In the genomic region with DNA sequence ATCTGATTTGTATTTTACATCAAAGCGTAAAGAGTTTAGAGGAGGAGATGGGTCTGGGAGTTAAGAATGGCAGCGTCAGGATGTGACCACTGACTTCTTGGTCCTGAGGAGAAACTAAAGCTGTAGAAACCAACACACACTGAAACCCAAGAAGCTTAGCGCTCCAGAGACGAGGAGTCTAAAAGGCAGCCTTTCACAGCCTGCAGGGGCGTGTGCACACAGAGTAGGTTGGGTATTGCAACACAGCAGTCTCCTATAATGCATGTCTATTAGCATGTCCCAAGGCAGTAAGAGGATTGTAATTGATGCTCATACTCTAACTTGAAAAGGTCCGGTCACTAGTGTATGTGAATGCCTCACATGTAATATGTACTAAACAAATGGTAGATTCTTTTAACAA, we compare ENCODE assay signal across 19 cellular contexts. TPM values are rescaled to one million over a fixed set of nuclear protein-coding genes. Genes with fewer than 3 reads are reported as not detected.
"Had no signal": no experiment of that assay in that cellular context is flagged by ENCODE, and none has a peak within 500 bp of the region (broad histone marks: within the 10 kb centered on the region; RNA-seq: fewer than 3 reads in every experiment).

No MANE protein-coding gene starts in this region.

- ATAC-seq: gastrocnemius medialis, left colon had no signal

- H3K27ac Mint-ChIP-seq: activated naive CD4-positive, alpha-beta T cell treated with anti-CD3 and anti-CD28 coated beads, Interleukin-2, amount 10 ng/mL, durations not matched to agents 7 days and 5 days; activated T-helper 2 cell treated with anti-CD3 and anti-CD28 coated beads, Interferon-gamma antibody, Interleukin-2, Interleukin-4, amounts not matched to agents 10 μg/mL and 5 μg/mL and 100 μg/mL, durations not matched to agents 14 hours and 24 hours and 36 hours had no signal

- H3K27ac ChIP-seq: gastrocnemius medialis, heart right ventricle, tibial artery, VCaP had no signal

- H3K4me3 Mint-ChIP-seq: activated naive CD4-positive, alpha-beta T cell treated with anti-CD3 and anti-CD28 coated beads, Interleukin-2, amount 10 ng/mL, durations not matched to agents 7 days and 5 days had no signal

- H3K27me3 ChIP-seq: gastrocnemius medialis, heart right ventricle, tibial artery had no signal

- H3K9me3 ChIP-seq: gastrocnemius medialis, heart right ventricle, tibial artery had no signal

- DNase-seq: activated CD4-positive, alpha-beta T cell treated with anti-CD3 and anti-CD28 coated beads, Interleukin-2, amount 50 U/mL, for 48 hours; activated naive CD4-positive, alpha-beta T cell treated with anti-CD3 and anti-CD28 coated beads, Interleukin-2, amount 10 ng/mL, durations not matched to agents 7 days and 5 days; gastrocnemius medialis; heart right ventricle; left colon; midbrain; posterior cingulate gyrus; stimulated activated CD4-positive, alpha-beta T cell treated with anti-CD3 and anti-CD28 coated beads, Interleukin-15, amount 100 ng/mL, for 24 hours; stimulated activated CD4-positive, alpha-beta T cell treated with anti-CD3 and anti-CD28 coated beads, Interleukin-4, amount 100 ng/mL, for 1 hour; stimulated activated naive CD4-positive, alpha-beta T cell; T-helper 1 cell; tibial artery had no signal

- H3K9me3 Mint-ChIP-seq: activated T-helper 2 cell treated with anti-CD3 and anti-CD28 coated beads, Interferon-gamma antibody, Interleukin-2, Interleukin-4, amounts not matched to agents 10 μg/mL and 5 μg/mL and 100 μg/mL, durations not matched to agents 14 hours and 24 hours and 36 hours had no signal

- H3K27me3 Mint-ChIP-seq: activated naive CD4-positive, alpha-beta T cell treated with anti-CD3 and anti-CD28 coated beads, Interleukin-2, amount 10 ng/mL, durations not matched to agents 7 days and 5 days had no signal

- H3K4me3 ChIP-seq: gastrocnemius medialis, heart right ventricle, lung, tibial artery had no signal

RNA-seq across cellular contexts. Expression of a gene that starts 57.4 kb away (rescaled TPM):
- total RNA-seq: activated T-helper 2 cell treated with anti-CD3 and anti-CD28 coated beads, Interferon-gamma antibody, Interleukin-2, Interleukin-4, amounts not matched to agents 10 μg/mL and 5 μg/mL and 100 μg/mL, durations not matched to agents 14 hours and 24 hours and 36 hours; astrocyte; dermis microvascular lymphatic vessel endothelial cell; epithelial cell of proximal tubule; myocyte had no signal
